In genomic region chr1:150612014-150612345, GRCh38 we compare ENCODE assay signal across 10 cellular contexts. TPM values are rescaled to one million over a fixed set of nuclear protein-coding genes. Genes with fewer than 3 reads are reported as not detected.
DNase-seq lines count a peak whose midpoint lies in the region; ATAC-seq, FAIRE-seq and TF ChIP-seq lines count a peak whose summit lies in the region.
"Had no signal": no experiment of that assay in that cellular context is flagged by ENCODE, and none has a peak within 500 bp of the region (broad histone marks: within the 10 kb centered on the region; RNA-seq: fewer than 3 reads in every experiment).

No MANE protein-coding gene starts in this region.

- no peaks in the 10 kb centered on the region for H3K27me3 Mint-ChIP-seq in T-helper 1 cell treated with Interleukin-12 subunit alpha and Interleukin-12 subunit beta and Interleukin-4 antibody, amounts not matched to agents 30 μg/mL and 1 μg/mL, for 36 hours (ENCODE audit: low read depth)
- H3K27me3 Mint-ChIP-seq in activated T-helper 2 cell treated with anti-CD3 and anti-CD28 coated beads, Interferon-gamma antibody, Interleukin-2, Interleukin-4, amounts not matched to agents 10 μg/mL and 5 μg/mL and 100 μg/mL, durations not matched to agents 14 hours and 24 hours and 36 hours (ENCODE audit: low read depth), result no peaks in the 10 kb centered on the region

- H3K4me3 Mint-ChIP-seq in T-helper 1 cell treated with Interleukin-12 subunit alpha and Interleukin-12 subunit beta and Interleukin-4 antibody, amounts not matched to agents 30 μg/mL and 1 μg/mL, for 36 hours, result peak overlapping the region; percentile 63
- peak overlapping the region; percentile 24 for H3K4me3 Mint-ChIP-seq in activated T-helper 2 cell treated with anti-CD3 and anti-CD28 coated beads, Interferon-gamma antibody, Interleukin-2, Interleukin-4, amounts not matched to agents 10 μg/mL and 5 μg/mL and 100 μg/mL, durations not matched to agents 14 hours and 24 hours and 36 hours (ENCODE audit: low read depth)

- H3K4me1 Mint-ChIP-seq in T-helper 1 cell treated with Interleukin-12 subunit alpha and Interleukin-12 subunit beta and Interleukin-4 antibody, amounts not matched to agents 30 μg/mL and 1 μg/mL, for 36 hours (ENCODE audit: low read depth), result peaks cover 51% of the 10 kb centered on the region
- H3K4me1 Mint-ChIP-seq in activated T-helper 2 cell treated with anti-CD3 and anti-CD28 coated beads, Interferon-gamma antibody, Interleukin-2, Interleukin-4, amounts not matched to agents 10 μg/mL and 5 μg/mL and 100 μg/mL, durations not matched to agents 14 hours and 24 hours and 36 hours (ENCODE audit: low read depth), result peaks cover 54% of the 10 kb centered on the region

- no peak overlapping the region for H2AFZ ChIP-seq in HepG2 (ENCODE audit: low read length)

- H3K79me2 ChIP-seq in HepG2 (ENCODE audit: insufficient read depth, low read length), result peaks cover 3% of the 10 kb centered on the region

- H3K4me3 ChIP-seq in HepG2 (replicated peaks in 1 of 3; ENCODE audit: insufficient read depth in 1 of 3, low read depth in 2 of 3, low read length in 3 of 3) (no peak overlapping the region), suprapubic skin (no peak overlapping the region)

- peak overlapping the region; percentile 95 for H3K27ac ChIP-seq in HepG2 (ENCODE audit: extremely low read length, insufficient read depth, low read length)
- H3K27ac ChIP-seq in suprapubic skin, result peak overlapping the region; percentile 88

- TF ChIP-seq EP300 in HepG2 (IDR thresholded peaks at IDR 0.05; ENCODE audit: low read depth in 2 of 2, low read length in 2 of 2) (no peak), HepG2 (CRISPR knock-in tag; IDR thresholded peaks at IDR 0.05; ENCODE audit: borderline replicate concordance) (no peak), suprapubic skin (IDR thresholded peaks at IDR 0.05) (no peak)

- peak overlapping the region; percentile 68; the same call in 1 of the 2 replicates for H3K4me2 ChIP-seq in HepG2 (ENCODE audit: low read depth, low read length)

- POLR2A ChIA-PET in HepG2 (lab: Yijun Ruan, JAX), result interaction anchor here (0.8 to 2.9 kb wide), 11 partner anchors 8 to 395 kb away, joined by 3 to 38 read pairs (median 5); partner anchors contain the start of genes MCL1 and MINDY1

- peaks cover 58% of the 10 kb centered on the region for H3K4me1 ChIP-seq in HepG2 (ENCODE audit: insufficient read depth, low read length)
- peaks cover 62% of the 10 kb centered on the region for H3K4me1 ChIP-seq in suprapubic skin

- H3K9me3 Mint-ChIP-seq in T-helper 1 cell treated with Interleukin-12 subunit alpha and Interleukin-12 subunit beta and Interleukin-4 antibody, amounts not matched to agents 30 μg/mL and 1 μg/mL, for 36 hours, result no peaks in the 10 kb centered on the region
- H3K9me3 Mint-ChIP-seq in activated T-helper 2 cell treated with anti-CD3 and anti-CD28 coated beads, Interferon-gamma antibody, Interleukin-2, Interleukin-4, amounts not matched to agents 10 μg/mL and 5 μg/mL and 100 μg/mL, durations not matched to agents 14 hours and 24 hours and 36 hours, result no peaks in the 10 kb centered on the region

- WGBS in HepG2 (ENCODE audit: low lambda C conversion rate), result 24% methylated on average over 3 of the region's 3 CpGs
- WGBS in suprapubic skin, result 95% methylated on average over 3 of the region's 3 CpGs

- ATAC-seq in HepG2 (no peak), GM18870 (IDR thresholded peaks at IDR 0.05; ENCODE audit: unreplicated experiment) (no peak), GM21825 (IDR thresholded peaks at IDR 0.05; ENCODE audit: unreplicated experiment) (no peak)

- H3K9ac ChIP-seq in HepG2 (ENCODE audit: insufficient read depth, low read depth, low read length), result peak overlapping the region; percentile 84

- in situ Hi-C loops in HepG2 (cut with HindIII; ENCODE audit: extremely low pct_ligation_motif_present, low pct_unique_long_range_greater_than_20kb), result no loop called here

- intact Hi-C loops in activated T-helper 2 cell treated with anti-CD3 and anti-CD28 coated beads, Interferon-gamma antibody, Interleukin-2, Interleukin-4, amounts not matched to agents 10 μg/mL and 5 μg/mL and 100 μg/mL, durations not matched to agents 14 hours and 24 hours and 36 hours (cut with micrococcal nuclease), result loop anchor here (2.0 kb wide), 1 partner anchor 315 kb away; the partner anchor contains the start of gene SETDB1
- intact Hi-C loops in HepG2 (cut with micrococcal nuclease; ENCODE audit: unreplicated experiment), result loop anchor here (5.0 kb wide), 1 partner anchor 35 kb away; the partner anchor contains the start of gene MCL1

- TF ChIP-seq RAD21 in HepG2 (CRISPR knock-in tag; IDR thresholded peaks at IDR 0.05), result no peak

- peaks cover 22% of the 10 kb centered on the region for H3K36me3 Mint-ChIP-seq in T-helper 1 cell treated with Interleukin-12 subunit alpha and Interleukin-12 subunit beta and Interleukin-4 antibody, amounts not matched to agents 30 μg/mL and 1 μg/mL, for 36 hours (ENCODE audit: low read depth)
- peaks cover 64% of the 10 kb centered on the region for H3K36me3 Mint-ChIP-seq in activated T-helper 2 cell treated with anti-CD3 and anti-CD28 coated beads, Interferon-gamma antibody, Interleukin-2, Interleukin-4, amounts not matched to agents 10 μg/mL and 5 μg/mL and 100 μg/mL, durations not matched to agents 14 hours and 24 hours and 36 hours (ENCODE audit: low read depth)

- H3K36me3 ChIP-seq in HepG2 (replicated peaks in 1 of 2; ENCODE audit: control insufficient read depth in 1 of 2, insufficient read depth in 2 of 2, low read length in 2 of 2) (peaks cover 0 to 8% of the 10 kb centered on the region in 2 experiments; a peak in 3 of 5 replicates), suprapubic skin (peaks cover 15% of the 10 kb centered on the region)

- H3K27me3 ChIP-seq in HepG2 (ENCODE audit: control insufficient read depth in 1 of 2, insufficient read depth in 2 of 2, low read length in 2 of 2), result no peaks in the 10 kb centered on the region
- H3K27me3 ChIP-seq in suprapubic skin, result no peaks in the 10 kb centered on the region

- H3K9me3 ChIP-seq in HepG2 (ENCODE audit: low read length) (no peaks in the 10 kb centered on the region), suprapubic skin (no peaks in the 10 kb centered on the region)

- peak overlapping the region; percentile 98 for H3K27ac Mint-ChIP-seq in T-helper 1 cell treated with Interleukin-12 subunit alpha and Interleukin-12 subunit beta and Interleukin-4 antibody, amounts not matched to agents 30 μg/mL and 1 μg/mL, for 36 hours
- H3K27ac Mint-ChIP-seq in activated T-helper 2 cell treated with anti-CD3 and anti-CD28 coated beads, Interferon-gamma antibody, Interleukin-2, Interleukin-4, amounts not matched to agents 10 μg/mL and 5 μg/mL and 100 μg/mL, durations not matched to agents 14 hours and 24 hours and 36 hours, result peak overlapping the region; percentile 90

- no peak for TF ChIP-seq CTCF in HepG2 (CRISPR knock-in tag; IDR thresholded peaks at IDR 0.05)
- no peak for TF ChIP-seq CTCF in suprapubic skin (IDR thresholded peaks at IDR 0.05)

- H4K20me1 ChIP-seq in HepG2 (ENCODE audit: insufficient read depth, low read length), result no peaks in the 10 kb centered on the region

- CTCF ChIA-PET in HepG2 (lab: Yijun Ruan, JAX; ENCODE audit: low intra/inter-chr PET ratio, low total read pairs), result no interaction called here

- TSS peak; percentile 60 for BruUV-seq in HepG2 (replicated peaks; lab: Mats Ljungman, UMichigan)

- DNase-seq in T-helper 1 cell (no peak), HepG2 (ENCODE audit: low spot score) (no peak), suprapubic skin (ENCODE audit: low spot score in 2 of 2) (no peak), RKO (ENCODE audit: low spot score) (no peak)
- no peak for DNase-seq in activated T-helper 2 cell treated with anti-CD3 and anti-CD28 coated beads, Interferon-gamma antibody, Interleukin-2, Interleukin-4, amounts not matched to agents 10 μg/mL and 5 μg/mL and 100 μg/mL, durations not matched to agents 14 hours and 24 hours and 36 hours (ENCODE audit: low spot score)

- TF ChIP-seq POLR2A in HepG2 (IDR thresholded peaks at IDR 0.05; ENCODE audit: insufficient read depth in 1 of 2, low read depth in 2 of 2, low read length in 2 of 2) (no peak), suprapubic skin (IDR thresholded peaks at IDR 0.05) (no peak)

- FAIRE-seq in HepG2 (lab: Jason Lieb, UNC), result no peak
- FAIRE-seq: A204.1, TTC549 had no signal

RNA-seq across cellular contexts. Expression of gene ENSA, which starts 17.4 kb away (rescaled TPM):
- 252 and 253 TPM in 2 replicates for total RNA-seq in activated T-helper 2 cell treated with anti-CD3 and anti-CD28 coated beads, Interferon-gamma antibody, Interleukin-2, Interleukin-4, amounts not matched to agents 10 μg/mL and 5 μg/mL and 100 μg/mL, durations not matched to agents 14 hours and 24 hours and 36 hours
- total RNA-seq in HepG2 (2016; rRNA removed; fragmentation: Illumina TruSeq; extraction: Trizol) (111 and 137 TPM in 2 replicates), suprapubic skin (100 to 1,000 TPM; 266 to 384 (median 291) TPM)
- 32.7 and 33.3 TPM in 2 replicates for total RNA-seq in HepG2 (2016; cell fraction: cytosol; rRNA removed; fragmentation: Illumina TruSeq; extraction: Trizol; ENCODE audit: low read depth)
- total RNA-seq in HepG2 (2016; cell fraction: insoluble cytoplasmic fraction; rRNA removed; fragmentation: Illumina TruSeq; extraction: Trizol), result 104 and 136 TPM in 2 replicates
- 71.0 and 79.7 TPM in 2 replicates for total RNA-seq in HepG2 (2016; cell fraction: membrane; rRNA removed; fragmentation: Illumina TruSeq; extraction: Trizol)
- 59.2 and 64.7 TPM in 2 replicates for total RNA-seq in HepG2 (2016; cell fraction: nucleus; rRNA removed; fragmentation: Illumina TruSeq; extraction: Trizol)
- polyA plus RNA-seq in HepG2 (2011; rRNA removed), result 54.5 and 55.1 TPM in 2 replicates
- polyA plus RNA-seq in HepG2 (2011; cell fraction: cytosol; rRNA removed), result 35.3 and 39.9 TPM in 2 replicates
- 18.3 and 19.1 TPM in 2 replicates for polyA plus RNA-seq in HepG2 (2011; cell fraction: nucleus; rRNA removed)
- polyA plus RNA-seq in HepG2 (2012), result 68.7 and 69.6 TPM in 2 replicates
- polyA plus RNA-seq in HepG2 (2016; cell fraction: cytosol; fragmentation: Illumina TruSeq; extraction: Trizol; ENCODE audit: low read depth), result 46.8 and 50.7 TPM in 2 replicates
- 203 and 211 TPM in 2 replicates for polyA plus RNA-seq in HepG2 (2016; cell fraction: insoluble cytoplasmic fraction; fragmentation: Illumina TruSeq; extraction: Trizol; ENCODE audit: low read depth)
- polyA plus RNA-seq in HepG2 (2016; cell fraction: membrane; fragmentation: Illumina TruSeq; extraction: Trizol; ENCODE audit: low read depth), result 87.0 and 96.1 TPM in 2 replicates
- 97.2 and 103 TPM in 2 replicates for polyA plus RNA-seq in HepG2 (2016; cell fraction: nucleus; fragmentation: Illumina TruSeq; extraction: Trizol; ENCODE audit: insufficient read depth, low read depth)
- polyA minus RNA-seq in HepG2 (2011; rRNA and poly(A)+ RNA removed; ENCODE audit: low replicate concordance), result 25.8 and 53.2 TPM in 2 replicates
- polyA minus RNA-seq in HepG2 (2011; cell fraction: cytosol; rRNA and poly(A)+ RNA removed), result 16.0 and 18.2 TPM in 2 replicates
- polyA minus RNA-seq in HepG2 (2011; cell fraction: nucleus; rRNA and poly(A)+ RNA removed), result 34.9 and 47.6 TPM in 2 replicates

RNA-seq across cellular contexts. Expression of gene MCL1, which starts 32.6 kb away (rescaled TPM):
- total RNA-seq in activated T-helper 2 cell treated with anti-CD3 and anti-CD28 coated beads, Interferon-gamma antibody, Interleukin-2, Interleukin-4, amounts not matched to agents 10 μg/mL and 5 μg/mL and 100 μg/mL, durations not matched to agents 14 hours and 24 hours and 36 hours, result 217 and 221 TPM in 2 replicates
- total RNA-seq in HepG2 (2016; rRNA removed; fragmentation: Illumina TruSeq; extraction: Trizol) (113 and 125 TPM in 2 replicates), suprapubic skin (100 to 1,000 TPM; 211 to 307 (median 270) TPM)
- total RNA-seq in HepG2 (2016; cell fraction: cytosol; rRNA removed; fragmentation: Illumina TruSeq; extraction: Trizol; ENCODE audit: low read depth), result 16.3 and 19.0 TPM in 2 replicates
- total RNA-seq in HepG2 (2016; cell fraction: insoluble cytoplasmic fraction; rRNA removed; fragmentation: Illumina TruSeq; extraction: Trizol), result 108 and 127 TPM in 2 replicates
- 41.9 and 48.9 TPM in 2 replicates for total RNA-seq in HepG2 (2016; cell fraction: membrane; rRNA removed; fragmentation: Illumina TruSeq; extraction: Trizol)
- 150 and 151 TPM in 2 replicates for total RNA-seq in HepG2 (2016; cell fraction: nucleus; rRNA removed; fragmentation: Illumina TruSeq; extraction: Trizol)
- 69.5 and 70.6 TPM in 2 replicates for polyA plus RNA-seq in HepG2 (2011; rRNA removed)
- polyA plus RNA-seq in HepG2 (2011; cell fraction: cytosol; rRNA removed), result 40.6 and 51.3 TPM in 2 replicates
- polyA plus RNA-seq in HepG2 (2011; cell fraction: nucleus; rRNA removed), result 127 and 138 TPM in 2 replicates
- polyA plus RNA-seq in HepG2 (2012), result 59.5 and 80.1 TPM in 2 replicates
- 5.6 and 6.4 TPM in 2 replicates for polyA plus RNA-seq in HepG2 (2016; cell fraction: cytosol; fragmentation: Illumina TruSeq; extraction: Trizol; ENCODE audit: low read depth)
- polyA plus RNA-seq in HepG2 (2016; cell fraction: insoluble cytoplasmic fraction; fragmentation: Illumina TruSeq; extraction: Trizol; ENCODE audit: low read depth), result 99.4 and 100.0 TPM in 2 replicates
- polyA plus RNA-seq in HepG2 (2016; cell fraction: membrane; fragmentation: Illumina TruSeq; extraction: Trizol; ENCODE audit: low read depth), result 21.9 and 23.4 TPM in 2 replicates
- polyA plus RNA-seq in HepG2 (2016; cell fraction: nucleus; fragmentation: Illumina TruSeq; extraction: Trizol; ENCODE audit: insufficient read depth, low read depth), result 207 and 216 TPM in 2 replicates
- polyA minus RNA-seq in HepG2 (2011; rRNA and poly(A)+ RNA removed; ENCODE audit: low replicate concordance), result 65.4 and 90.8 TPM in 2 replicates
- 72.9 and 73.2 TPM in 2 replicates for polyA minus RNA-seq in HepG2 (2011; cell fraction: cytosol; rRNA and poly(A)+ RNA removed)
- polyA minus RNA-seq in HepG2 (2011; cell fraction: nucleus; rRNA and poly(A)+ RNA removed), result 152 and 196 TPM in 2 replicates
